Comparison of ENCODE assay signal across 1 cellular context in the genomic region with DNA sequence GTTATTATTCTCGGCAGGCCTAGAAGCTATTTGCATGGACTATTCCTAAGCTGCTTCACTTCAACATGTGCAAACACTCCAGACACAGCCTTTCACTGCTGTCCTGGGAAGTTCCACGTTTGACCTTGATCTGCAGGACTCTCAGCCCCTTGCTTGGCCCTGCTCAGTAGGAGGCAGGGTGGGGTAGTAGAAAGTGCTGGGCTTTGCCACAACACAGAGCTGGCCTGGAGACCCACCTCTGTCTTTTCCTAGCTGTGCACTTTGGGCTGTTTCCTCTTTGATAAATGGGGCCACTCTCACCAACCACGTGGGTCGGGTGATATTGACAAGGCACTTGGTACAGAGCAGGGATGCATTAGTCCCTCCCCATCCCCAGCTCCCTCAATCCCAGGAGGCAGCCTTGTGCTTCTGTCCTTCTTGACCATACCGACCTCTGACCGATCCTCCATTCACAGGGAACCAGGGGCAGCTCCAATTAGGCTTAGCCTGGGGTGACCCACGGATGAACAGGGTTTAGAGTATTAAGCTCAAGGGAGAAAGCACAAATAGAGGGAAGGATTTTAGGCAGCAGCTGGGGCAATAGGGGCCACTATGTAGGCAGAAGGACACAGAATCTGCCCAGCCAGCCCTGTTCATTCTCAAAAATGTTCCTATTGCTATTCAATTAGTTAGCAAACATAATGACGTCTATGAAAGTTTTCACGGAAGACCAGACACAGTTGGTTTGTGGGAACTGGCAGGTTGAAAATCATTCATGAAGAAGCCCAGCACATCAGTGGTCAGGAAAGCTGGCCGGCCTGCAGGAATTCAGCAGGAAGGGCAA.
TF ChIP-seq lines count a peak whose summit lies in the region.

No MANE protein-coding gene starts in this region.

TF ChIP-seq in HepG2, 621 proteins besides CTCF, POLR2A, EP300 and RAD21 (continued from another document and continues in another):
- TF ChIP-seq, protein P1, sequence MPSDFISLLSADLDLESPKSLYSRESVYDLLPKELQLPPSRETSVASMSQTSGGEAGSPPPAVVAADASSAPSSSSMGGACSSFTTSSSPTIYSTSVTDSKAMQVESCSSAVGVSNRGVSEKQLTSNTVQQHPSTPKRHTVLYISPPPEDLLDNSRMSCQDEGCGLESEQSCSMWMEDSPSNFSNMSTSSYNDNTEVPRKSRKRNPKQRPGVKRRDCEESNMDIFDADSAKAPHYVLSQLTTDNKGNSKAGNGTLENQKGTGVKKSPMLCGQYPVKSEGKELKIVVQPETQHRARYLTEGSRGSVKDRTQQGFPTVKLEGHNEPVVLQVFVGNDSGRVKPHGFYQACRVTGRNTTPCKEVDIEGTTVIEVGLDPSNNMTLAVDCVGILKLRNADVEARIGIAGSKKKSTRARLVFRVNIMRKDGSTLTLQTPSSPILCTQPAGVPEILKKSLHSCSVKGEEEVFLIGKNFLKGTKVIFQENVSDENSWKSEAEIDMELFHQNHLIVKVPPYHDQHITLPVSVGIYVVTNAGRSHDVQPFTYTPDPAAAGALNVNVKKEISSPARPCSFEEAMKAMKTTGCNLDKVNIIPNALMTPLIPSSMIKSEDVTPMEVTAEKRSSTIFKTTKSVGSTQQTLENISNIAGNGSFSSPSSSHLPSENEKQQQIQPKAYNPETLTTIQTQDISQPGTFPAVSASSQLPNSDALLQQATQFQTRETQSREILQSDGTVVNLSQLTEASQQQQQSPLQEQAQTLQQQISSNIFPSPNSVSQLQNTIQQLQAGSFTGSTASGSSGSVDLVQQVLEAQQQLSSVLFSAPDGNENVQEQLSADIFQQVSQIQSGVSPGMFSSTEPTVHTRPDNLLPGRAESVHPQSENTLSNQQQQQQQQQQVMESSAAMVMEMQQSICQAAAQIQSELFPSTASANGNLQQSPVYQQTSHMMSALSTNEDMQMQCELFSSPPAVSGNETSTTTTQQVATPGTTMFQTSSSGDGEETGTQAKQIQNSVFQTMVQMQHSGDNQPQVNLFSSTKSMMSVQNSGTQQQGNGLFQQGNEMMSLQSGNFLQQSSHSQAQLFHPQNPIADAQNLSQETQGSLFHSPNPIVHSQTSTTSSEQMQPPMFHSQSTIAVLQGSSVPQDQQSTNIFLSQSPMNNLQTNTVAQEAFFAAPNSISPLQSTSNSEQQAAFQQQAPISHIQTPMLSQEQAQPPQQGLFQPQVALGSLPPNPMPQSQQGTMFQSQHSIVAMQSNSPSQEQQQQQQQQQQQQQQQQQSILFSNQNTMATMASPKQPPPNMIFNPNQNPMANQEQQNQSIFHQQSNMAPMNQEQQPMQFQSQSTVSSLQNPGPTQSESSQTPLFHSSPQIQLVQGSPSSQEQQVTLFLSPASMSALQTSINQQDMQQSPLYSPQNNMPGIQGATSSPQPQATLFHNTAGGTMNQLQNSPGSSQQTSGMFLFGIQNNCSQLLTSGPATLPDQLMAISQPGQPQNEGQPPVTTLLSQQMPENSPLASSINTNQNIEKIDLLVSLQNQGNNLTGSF (CRISPR knock-in tag; IDR thresholded peaks at IDR 0.05): no peak
- TF ChIP-seq, protein P2, sequence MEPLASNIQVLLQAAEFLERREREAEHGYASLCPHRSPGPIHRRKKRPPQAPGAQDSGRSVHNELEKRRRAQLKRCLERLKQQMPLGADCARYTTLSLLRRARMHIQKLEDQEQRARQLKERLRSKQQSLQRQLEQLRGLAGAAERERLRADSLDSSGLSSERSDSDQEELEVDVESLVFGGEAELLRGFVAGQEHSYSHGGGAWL (CRISPR knock-in tag; IDR thresholded peaks at IDR 0.05): no peak
- TF ChIP-seq, protein P3, sequence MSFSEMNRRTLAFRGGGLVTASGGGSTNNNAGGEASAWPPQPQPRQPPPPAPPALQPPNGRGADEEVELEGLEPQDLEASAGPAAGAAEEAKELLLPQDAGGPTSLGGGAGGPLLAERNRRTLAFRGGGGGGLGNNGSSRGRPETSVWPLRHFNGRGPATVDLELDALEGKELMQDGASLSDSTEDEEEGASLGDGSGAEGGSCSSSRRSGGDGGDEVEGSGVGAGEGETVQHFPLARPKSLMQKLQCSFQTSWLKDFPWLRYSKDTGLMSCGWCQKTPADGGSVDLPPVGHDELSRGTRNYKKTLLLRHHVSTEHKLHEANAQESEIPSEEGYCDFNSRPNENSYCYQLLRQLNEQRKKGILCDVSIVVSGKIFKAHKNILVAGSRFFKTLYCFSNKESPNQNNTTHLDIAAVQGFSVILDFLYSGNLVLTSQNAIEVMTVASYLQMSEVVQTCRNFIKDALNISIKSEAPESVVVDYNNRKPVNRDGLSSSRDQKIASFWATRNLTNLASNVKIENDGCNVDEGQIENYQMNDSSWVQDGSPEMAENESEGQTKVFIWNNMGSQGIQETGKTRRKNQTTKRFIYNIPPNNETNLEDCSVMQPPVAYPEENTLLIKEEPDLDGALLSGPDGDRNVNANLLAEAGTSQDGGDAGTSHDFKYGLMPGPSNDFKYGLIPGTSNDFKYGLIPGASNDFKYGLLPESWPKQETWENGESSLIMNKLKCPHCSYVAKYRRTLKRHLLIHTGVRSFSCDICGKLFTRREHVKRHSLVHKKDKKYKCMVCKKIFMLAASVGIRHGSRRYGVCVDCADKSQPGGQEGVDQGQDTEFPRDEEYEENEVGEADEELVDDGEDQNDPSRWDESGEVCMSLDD (CRISPR knock-in tag; IDR thresholded peaks at IDR 0.05; ENCODE audit: borderline replicate concordance): no peak
- TF ChIP-seq RORA (CRISPR knock-in tag; IDR thresholded peaks at IDR 0.05): no peak
- TF ChIP-seq ZNF414 (CRISPR knock-in tag; IDR thresholded peaks at IDR 0.05): no peak
- TF ChIP-seq FOXA1 (IDR thresholded peaks at IDR 0.05): no peak
- TF ChIP-seq FOXA1 (CRISPR knock-in tag; IDR thresholded peaks at IDR 0.05): peak; percentile 61
- no peak for TF ChIP-seq ZNF709 (CRISPR knock-in tag; IDR thresholded peaks at IDR 0.05)
- no peak for TF ChIP-seq ZFP37 (CRISPR knock-in tag; IDR thresholded peaks at IDR 0.05; ENCODE audit: borderline replicate concordance)
- no peak for TF ChIP-seq CBX2 (IDR thresholded peaks at IDR 0.05; ENCODE audit: low read depth, low read length)
- TF ChIP-seq CBX2 (CRISPR knock-in tag; IDR thresholded peaks at IDR 0.05; ENCODE audit: low read depth): no peak
- TF ChIP-seq PHF8 (CRISPR knock-in tag; IDR thresholded peaks at IDR 0.05): 0 out of 2 replicates have a peak, but pooled peaks have one; percentile 34
- no peak for TF ChIP-seq ZNF484 (CRISPR knock-in tag; IDR thresholded peaks at IDR 0.05; ENCODE audit: borderline replicate concordance, low read depth)
- TF ChIP-seq, protein P4, sequence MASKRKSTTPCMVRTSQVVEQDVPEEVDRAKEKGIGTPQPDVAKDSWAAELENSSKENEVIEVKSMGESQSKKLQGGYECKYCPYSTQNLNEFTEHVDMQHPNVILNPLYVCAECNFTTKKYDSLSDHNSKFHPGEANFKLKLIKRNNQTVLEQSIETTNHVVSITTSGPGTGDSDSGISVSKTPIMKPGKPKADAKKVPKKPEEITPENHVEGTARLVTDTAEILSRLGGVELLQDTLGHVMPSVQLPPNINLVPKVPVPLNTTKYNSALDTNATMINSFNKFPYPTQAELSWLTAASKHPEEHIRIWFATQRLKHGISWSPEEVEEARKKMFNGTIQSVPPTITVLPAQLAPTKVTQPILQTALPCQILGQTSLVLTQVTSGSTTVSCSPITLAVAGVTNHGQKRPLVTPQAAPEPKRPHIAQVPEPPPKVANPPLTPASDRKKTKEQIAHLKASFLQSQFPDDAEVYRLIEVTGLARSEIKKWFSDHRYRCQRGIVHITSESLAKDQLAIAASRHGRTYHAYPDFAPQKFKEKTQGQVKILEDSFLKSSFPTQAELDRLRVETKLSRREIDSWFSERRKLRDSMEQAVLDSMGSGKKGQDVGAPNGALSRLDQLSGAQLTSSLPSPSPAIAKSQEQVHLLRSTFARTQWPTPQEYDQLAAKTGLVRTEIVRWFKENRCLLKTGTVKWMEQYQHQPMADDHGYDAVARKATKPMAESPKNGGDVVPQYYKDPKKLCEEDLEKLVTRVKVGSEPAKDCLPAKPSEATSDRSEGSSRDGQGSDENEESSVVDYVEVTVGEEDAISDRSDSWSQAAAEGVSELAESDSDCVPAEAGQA (IDR thresholded peaks at IDR 0.05; ENCODE audit: low read depth): no peak
- TF ChIP-seq, protein P4 (CRISPR knock-in tag; IDR thresholded peaks at IDR 0.05; ENCODE audit: borderline replicate concordance): no peak
- TF ChIP-seq TFE3 (CRISPR knock-in tag; IDR thresholded peaks at IDR 0.05): no peak
- TF ChIP-seq, protein P5, sequence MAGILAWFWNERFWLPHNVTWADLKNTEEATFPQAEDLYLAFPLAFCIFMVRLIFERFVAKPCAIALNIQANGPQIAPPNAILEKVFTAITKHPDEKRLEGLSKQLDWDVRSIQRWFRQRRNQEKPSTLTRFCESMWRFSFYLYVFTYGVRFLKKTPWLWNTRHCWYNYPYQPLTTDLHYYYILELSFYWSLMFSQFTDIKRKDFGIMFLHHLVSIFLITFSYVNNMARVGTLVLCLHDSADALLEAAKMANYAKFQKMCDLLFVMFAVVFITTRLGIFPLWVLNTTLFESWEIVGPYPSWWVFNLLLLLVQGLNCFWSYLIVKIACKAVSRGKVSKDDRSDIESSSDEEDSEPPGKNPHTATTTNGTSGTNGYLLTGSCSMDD (CRISPR knock-in tag; IDR thresholded peaks at IDR 0.05): no peak
- TF ChIP-seq ZNF10 (CRISPR knock-in tag; IDR thresholded peaks at IDR 0.05; ENCODE audit: borderline replicate concordance, low read depth): no peak
- TF ChIP-seq, protein P6, sequence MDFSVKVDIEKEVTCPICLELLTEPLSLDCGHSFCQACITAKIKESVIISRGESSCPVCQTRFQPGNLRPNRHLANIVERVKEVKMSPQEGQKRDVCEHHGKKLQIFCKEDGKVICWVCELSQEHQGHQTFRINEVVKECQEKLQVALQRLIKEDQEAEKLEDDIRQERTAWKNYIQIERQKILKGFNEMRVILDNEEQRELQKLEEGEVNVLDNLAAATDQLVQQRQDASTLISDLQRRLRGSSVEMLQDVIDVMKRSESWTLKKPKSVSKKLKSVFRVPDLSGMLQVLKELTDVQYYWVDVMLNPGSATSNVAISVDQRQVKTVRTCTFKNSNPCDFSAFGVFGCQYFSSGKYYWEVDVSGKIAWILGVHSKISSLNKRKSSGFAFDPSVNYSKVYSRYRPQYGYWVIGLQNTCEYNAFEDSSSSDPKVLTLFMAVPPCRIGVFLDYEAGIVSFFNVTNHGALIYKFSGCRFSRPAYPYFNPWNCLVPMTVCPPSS (IDR thresholded peaks at IDR 0.05): no peak
- TF ChIP-seq ZNF496 (CRISPR knock-in tag; IDR thresholded peaks at IDR 0.05; ENCODE audit: insufficient replicate concordance): no peak
- no peak for TF ChIP-seq FOXC1 (CRISPR knock-in tag; IDR thresholded peaks at IDR 0.05; ENCODE audit: borderline replicate concordance)
- TF ChIP-seq ZNF557 (CRISPR knock-in tag; IDR thresholded peaks at IDR 0.05): no peak
- TF ChIP-seq TFDP1 (CRISPR knock-in tag; IDR thresholded peaks at IDR 0.05; ENCODE audit: borderline replicate concordance): 0 out of 2 replicates have a peak, but pooled peaks have one; percentile 8
- TF ChIP-seq SNAPC2 (CRISPR knock-in tag; IDR thresholded peaks at IDR 0.05): no peak
- TF ChIP-seq ZNF776 (CRISPR knock-in tag; IDR thresholded peaks at IDR 0.05): no peak
- TF ChIP-seq, protein P7, sequence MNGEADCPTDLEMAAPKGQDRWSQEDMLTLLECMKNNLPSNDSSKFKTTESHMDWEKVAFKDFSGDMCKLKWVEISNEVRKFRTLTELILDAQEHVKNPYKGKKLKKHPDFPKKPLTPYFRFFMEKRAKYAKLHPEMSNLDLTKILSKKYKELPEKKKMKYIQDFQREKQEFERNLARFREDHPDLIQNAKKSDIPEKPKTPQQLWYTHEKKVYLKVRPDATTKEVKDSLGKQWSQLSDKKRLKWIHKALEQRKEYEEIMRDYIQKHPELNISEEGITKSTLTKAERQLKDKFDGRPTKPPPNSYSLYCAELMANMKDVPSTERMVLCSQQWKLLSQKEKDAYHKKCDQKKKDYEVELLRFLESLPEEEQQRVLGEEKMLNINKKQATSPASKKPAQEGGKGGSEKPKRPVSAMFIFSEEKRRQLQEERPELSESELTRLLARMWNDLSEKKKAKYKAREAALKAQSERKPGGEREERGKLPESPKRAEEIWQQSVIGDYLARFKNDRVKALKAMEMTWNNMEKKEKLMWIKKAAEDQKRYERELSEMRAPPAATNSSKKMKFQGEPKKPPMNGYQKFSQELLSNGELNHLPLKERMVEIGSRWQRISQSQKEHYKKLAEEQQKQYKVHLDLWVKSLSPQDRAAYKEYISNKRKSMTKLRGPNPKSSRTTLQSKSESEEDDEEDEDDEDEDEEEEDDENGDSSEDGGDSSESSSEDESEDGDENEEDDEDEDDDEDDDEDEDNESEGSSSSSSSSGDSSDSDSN (CRISPR knock-in tag; IDR thresholded peaks at IDR 0.05): no peak
